Comparison of ENCODE assay signal across 16 cellular contexts in the genomic region with DNA sequence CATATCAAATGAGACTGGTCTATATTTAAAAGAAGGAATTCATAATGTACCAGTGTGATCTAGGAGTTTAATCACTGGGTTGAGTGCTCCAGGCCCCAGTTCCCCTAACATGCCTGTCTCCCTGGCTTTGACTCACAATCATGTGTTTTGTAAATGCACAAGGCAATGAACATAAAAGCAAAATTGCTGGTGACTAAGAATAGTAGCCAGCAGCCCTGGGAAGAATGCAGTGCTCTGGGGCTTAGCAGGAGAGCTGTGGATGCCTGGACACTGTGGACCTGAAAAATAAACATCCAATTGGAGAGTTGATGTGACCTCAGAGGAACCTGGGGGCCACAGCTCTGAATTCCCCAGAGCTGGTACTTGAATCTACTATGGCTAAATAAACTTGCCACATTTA. TPM values are rescaled to one million over a fixed set of nuclear protein-coding genes. Genes with fewer than 3 reads are reported as not detected.
DNase-seq lines count a peak whose midpoint lies in the region; ATAC-seq and TF ChIP-seq lines count a peak whose summit lies in the region.
"Had no signal": no experiment of that assay in that cellular context is flagged by ENCODE, and none has a peak within 500 bp of the region (broad histone marks: within the 10 kb centered on the region; RNA-seq: fewer than 3 reads in every experiment).

No MANE protein-coding gene starts in this region.

- H3K4ac ChIP-seq in neuronal stem cell (ENCODE audit: low read length): no peak overlapping the region

- H4K8ac ChIP-seq in neuronal stem cell (ENCODE audit: low read depth, low read length): no peak overlapping the region

- TF ChIP-seq CTCF in AG04449 (IDR thresholded peaks at IDR 0.05; ENCODE audit: insufficient read depth, low read length, missing control alignments) (no peak), HEK293 (tag by site-specific recombination; IDR thresholded peaks at IDR 0.05) (no peak), mucosa of descending colon (IDR thresholded peaks at IDR 0.05) (no peak)

- POLR2A ChIA-PET in AG04449 (lab: Yijun Ruan, JAX): no interaction called here
- POLR2A ChIA-PET in HEK293 (lab: Yijun Ruan, JAX): no interaction called here

- H2AFZ ChIP-seq in neuronal stem cell (ENCODE audit: low read length): no peak overlapping the region

- no peak overlapping the region for H2AK5ac ChIP-seq in neuronal stem cell (ENCODE audit: low read depth, low read length)

- no peak overlapping the region for H3K4me3 ChIP-seq in AG04449 (ENCODE audit: low read depth, low read length)
- H3K4me3 ChIP-seq in HEK293 (ENCODE audit: low read depth, low read length): no peak overlapping the region
- H3K4me3 ChIP-seq in neuronal stem cell (ENCODE audit: low read length in 2 of 2): no peak overlapping the region
- no peak overlapping the region for H3K4me3 ChIP-seq in mucosa of descending colon
- H3K4me3 ChIP-seq: ovary had no signal

- no peak overlapping the region for H3K9ac ChIP-seq in neuronal stem cell (ENCODE audit: low read depth, low read length, poor library complexity)

- H3K23ac ChIP-seq in neuronal stem cell (ENCODE audit: low read depth, low read length, poor library complexity): no peak overlapping the region

- no peak overlapping the region for H3K14ac ChIP-seq in neuronal stem cell (ENCODE audit: low read length)

- ATAC-seq in left cardiac atrium (peak; percentile 59), mucosa of descending colon (no peak), GM18520 (IDR thresholded peaks at IDR 0.05; ENCODE audit: unreplicated experiment) (no peak)
- ATAC-seq: activated T-cell treated with anti-CD3 and anti-CD28 coated beads, Interleukin-2, amount 50 U/mL, for 4 hours; HCT116 had no signal

- no peak overlapping the region for H2BK5ac ChIP-seq in neuronal stem cell (ENCODE audit: low read length)

- H3K36me3 ChIP-seq in HEK293 (ENCODE audit: control insufficient read depth in 2 of 2, insufficient read depth in 1 of 2, low read length in 2 of 2) (no peaks in the 10 kb centered on the region), neuronal stem cell (replicated peaks in 1 of 2; ENCODE audit: control insufficient read depth in 2 of 2, insufficient read depth in 2 of 2, low read length in 2 of 2) (no peaks in the 10 kb centered on the region), mucosa of descending colon (ENCODE audit: low read depth) (no peaks in the 10 kb centered on the region)
- H3K36me3 ChIP-seq: ovary had no signal

- no peak overlapping the region for H3K4me2 ChIP-seq in neuronal stem cell (ENCODE audit: insufficient read depth, low read length, poor library complexity, severe bottlenecking)

- CTCF ChIA-PET in AG04449 (lab: Yijun Ruan, JAX): no interaction called here
- CTCF ChIA-PET in HEK293 (lab: Yijun Ruan, JAX): no interaction called here

- DNase-seq in AG04449 (ENCODE audit: low read depth, low spot score) (peak; percentile 31), astrocyte of the hippocampus (ENCODE audit: low read depth, low spot score) (peak; percentile 89), left cardiac atrium (peak; percentile 21), neuronal stem cell (ENCODE audit: low spot score) (no peak), mucosa of descending colon (no peak), anterior cingulate cortex (lab: John Stamatoyannopoulos, UW) (no peak)
- DNase-seq: activated CD4-positive, alpha-beta T cell treated with anti-CD3 and anti-CD28 coated beads, Interleukin-2, amount 10 ng/mL, durations not matched to agents 24 days and 14 days; activated T-cell treated with anti-CD3 and anti-CD28 coated beads, Interleukin-2, amount 50 U/mL, for 4 hours; amygdala; effector CD8-positive, alpha-beta T cell; ovary; stimulated activated CD4-positive, alpha-beta T cell treated with anti-CD3 and anti-CD28 coated beads, Interleukin-2, amount 100 ng/mL, for 24 hours had no signal

- H3K79me1 ChIP-seq in neuronal stem cell (ENCODE audit: low read depth, low read length): no peaks in the 10 kb centered on the region

- intact Hi-C loops in left cardiac atrium (cut with DNase I) (no loop called here), mucosa of descending colon (cut with DNase I, micrococcal nuclease) (no loop called here)

- no peak overlapping the region for H2BK15ac ChIP-seq in neuronal stem cell (ENCODE audit: low read length)

- no peak overlapping the region for H3K18ac ChIP-seq in neuronal stem cell (ENCODE audit: low read length)

- H2BK120ac ChIP-seq in neuronal stem cell (ENCODE audit: low read depth, low read length): no peak overlapping the region

- no peaks in the 10 kb centered on the region for H3K27me3 ChIP-seq in neuronal stem cell (ENCODE audit: control insufficient read depth in 3 of 3, insufficient read depth in 3 of 3, low read depth in 1 of 3, low read length in 3 of 3)
- H3K27me3 ChIP-seq: ovary had no signal

- H2BK12ac ChIP-seq in neuronal stem cell (ENCODE audit: low read length): no peak overlapping the region

- H3K27ac ChIP-seq in HEK293 (ENCODE audit: extremely low read depth, low read depth, low read length) (no peak overlapping the region), neuronal stem cell (replicated peaks; ENCODE audit: low read length) (no peak overlapping the region)
- H3K27ac ChIP-seq: ovary had no signal

- H3K4me1 ChIP-seq in HEK293 (ENCODE audit: control insufficient read depth, insufficient read depth, low read length): peaks cover 4% of the 10 kb centered on the region; the same call in 1 of the 2 replicates
- no peaks in the 10 kb centered on the region for H3K4me1 ChIP-seq in neuronal stem cell (ENCODE audit: control insufficient read depth in 2 of 2, insufficient read depth in 1 of 2, low read depth in 1 of 2, low read length in 2 of 2)
- no peaks in the 10 kb centered on the region for H3K4me1 ChIP-seq in mucosa of descending colon (ENCODE audit: low read depth)

- H3K9me3 ChIP-seq in HEK293 (ENCODE audit: control insufficient read depth, insufficient read depth, low read depth, low read length) (no peaks in the 10 kb centered on the region), neuronal stem cell (replicated peaks in 1 of 2; ENCODE audit: control insufficient read depth in 2 of 2, insufficient read depth in 1 of 2, low read depth in 1 of 2, low read length in 2 of 2) (no peaks in the 10 kb centered on the region), mucosa of descending colon (no peaks in the 10 kb centered on the region)
- H3K9me3 ChIP-seq: ovary had no signal

- no peak overlapping the region for H4K91ac ChIP-seq in neuronal stem cell (ENCODE audit: low read depth, low read length, poor library complexity)

TF ChIP-seq in HEK293, 187 proteins besides CTCF, POLR2A, EP300 and RAD21:
- TF ChIP-seq ZNF23 (tag by site-specific recombination; IDR thresholded peaks at IDR 0.05; ENCODE audit: borderline replicate concordance) (no peak), OSR2 (tag by site-specific recombination; IDR thresholded peaks at IDR 0.05) (0 out of 2 replicates have a peak, but pooled peaks have one; percentile 9), ZNF701 (tag by site-specific recombination; IDR thresholded peaks at IDR 0.05) (no peak), ZNF777 (tag by site-specific recombination; IDR thresholded peaks at IDR 0.05; ENCODE audit: borderline replicate concordance) (no peak), IKZF3 (tag by site-specific recombination; IDR thresholded peaks at IDR 0.05) (no peak), GLIS1 (tag by site-specific recombination; IDR thresholded peaks at IDR 0.05) (peak; percentile 75), ZFP69B (tag by site-specific recombination; IDR thresholded peaks at IDR 0.05) (no peak), ZNF792 (tag by site-specific recombination; IDR thresholded peaks at IDR 0.05) (no peak), ZNF174 (tag by site-specific recombination; IDR thresholded peaks at IDR 0.05) (no peak)

RNA-seq across cellular contexts. Expression of a gene that starts 50.3 kb away (rescaled TPM):
- total RNA-seq in left cardiac atrium (10 to 100 TPM in 1 of 2 donors, 1 to 10 TPM in 1; 5.3 to 10.4 TPM), mucosa of descending colon (not detected)
- 0.08 TPM for polyA plus RNA-seq in neuronal stem cell (2013, experiment 1 of 2)
- polyA plus RNA-seq in neuronal stem cell (2013, experiment 2 of 2): 0.12 TPM
- total RNA-seq: activated CD4-positive, alpha-beta T cell treated with anti-CD3 and anti-CD28 coated beads, Interleukin-2, amount 10 ng/mL, durations not matched to agents 24 days and 14 days; activated T-cell treated with anti-CD3 and anti-CD28 coated beads, Interleukin-2, amount 50 U/mL, for 4 hours; ovary; T-helper 1 cell treated with Interleukin-12 subunit alpha and Interleukin-12 subunit beta and Interleukin-4 antibody, amounts not matched to agents 30 ng/mL and 1 ng/mL, for 36 hours had no signal
- polyA plus RNA-seq: ovary had no signal

Comparison
In these comparisons a context has a peak if more than half of its experiments do, and no peak if none do; other contexts are left out.
1. DNase-seq: peak in AG04449 (single experiment), astrocyte of the hippocampus (single experiment) and left cardiac atrium (single experiment); none in neuronal stem cell (single experiment), mucosa of descending colon (0 of 3) and anterior cingulate cortex (0 of 58).
2. ATAC-seq: peak in left cardiac atrium (2 of 2); none in mucosa of descending colon (single experiment) and GM18520 (single experiment).
3. RNA of a gene that starts 50.3 kb away (total RNA-seq): 5.3 to 10.4 TPM in left cardiac atrium; not detected in mucosa of descending colon; every median in the first group is over 4 times any median in the second.